13 cellular contexts compared by ENCODE assay signal in the genomic region with DNA sequence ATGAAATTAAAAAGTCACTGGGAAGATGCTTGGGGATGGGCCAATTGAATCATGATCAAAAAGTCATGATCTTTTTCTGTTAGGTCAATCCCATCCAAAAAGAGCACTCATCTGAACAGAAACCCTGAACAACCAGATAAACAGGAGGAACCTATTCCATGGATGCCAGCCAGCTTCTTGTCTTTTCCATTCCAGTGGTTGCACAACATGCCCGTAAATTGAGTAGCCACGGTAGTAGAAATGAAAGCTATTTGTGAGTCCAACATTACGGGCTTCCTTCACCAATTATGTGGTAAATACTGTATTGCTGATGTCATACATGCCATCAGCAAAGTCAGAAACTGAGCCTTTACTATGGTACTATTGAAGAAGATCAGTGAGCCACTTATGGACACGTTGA.
"Had no signal": no experiment of that assay in that cellular context is flagged by ENCODE, and none has a peak within 500 bp of the region (broad histone marks: within the 10 kb centered on the region; RNA-seq: fewer than 3 reads in every experiment).

No MANE protein-coding gene starts in this region.

- H3K27ac ChIP-seq: ascending aorta, lower lobe of right lung, pancreas, sigmoid colon had no signal

- H3K4me1 ChIP-seq: ascending aorta, lower lobe of right lung, pancreas, sigmoid colon had no signal

- DNase-seq: activated CD4-positive, alpha-beta T cell treated with anti-CD3 and anti-CD28 coated beads, Interleukin-2, amount 10 ng/mL, durations not matched to agents 7 days and 5 days; activated CD8-positive, alpha-beta T cell treated with anti-CD3 and anti-CD28 coated beads, Interleukin-2, amount 10 ng/mL, durations not matched to agents 7 days and 5 days; activated naive CD4-positive, alpha-beta T cell treated with anti-CD3 and anti-CD28 coated beads, Interleukin-2, amount 10 ng/mL, durations not matched to agents 7 days and 5 days; activated T-cell treated with anti-CD3 and anti-CD28 coated beads, Interleukin-2, amount 50 U/mL, for 24 hours; effector memory CD8-positive, alpha-beta T cell; left colon; lower lobe of right lung; natural killer cell; pancreas; sigmoid colon; stimulated activated naive B cell treated with anti-CD40 and anti-IgM and Interleukin-4, amounts not matched to agents 10 μg/mL and 1 μg/mL and 100 μg/mL, for 72 hours had no signal

- H3K36me3 ChIP-seq: ascending aorta, lower lobe of right lung, pancreas, sigmoid colon had no signal

- H3K27me3 ChIP-seq: ascending aorta, pancreas, sigmoid colon had no signal

- H3K4me3 ChIP-seq: ascending aorta, lower lobe of right lung, pancreas, sigmoid colon had no signal

- H3K9me3 ChIP-seq: ascending aorta, lower lobe of right lung, pancreas, sigmoid colon had no signal

- ATAC-seq: activated CD4-positive, CD25-positive, alpha-beta regulatory T cell treated with anti-CD3 and anti-CD28 coated beads, Interleukin-2, amount 50 U/mL, for 24 hours; activated CD8-positive, alpha-beta T cell treated with anti-CD3 and anti-CD28 coated beads, Interleukin-2, amount 10 ng/mL, durations not matched to agents 7 days and 5 days; effector memory CD8-positive, alpha-beta T cell; left colon; lower lobe of right lung; natural killer cell; pancreas; stimulated activated naive B cell treated with anti-CD40 and anti-IgM and Interleukin-4, amounts not matched to agents 10 μg/mL and 1 μg/mL and 100 μg/mL, for 72 hours had no signal
